Comparison of ENCODE assay signal across 17 cellular contexts in the genomic region with DNA sequence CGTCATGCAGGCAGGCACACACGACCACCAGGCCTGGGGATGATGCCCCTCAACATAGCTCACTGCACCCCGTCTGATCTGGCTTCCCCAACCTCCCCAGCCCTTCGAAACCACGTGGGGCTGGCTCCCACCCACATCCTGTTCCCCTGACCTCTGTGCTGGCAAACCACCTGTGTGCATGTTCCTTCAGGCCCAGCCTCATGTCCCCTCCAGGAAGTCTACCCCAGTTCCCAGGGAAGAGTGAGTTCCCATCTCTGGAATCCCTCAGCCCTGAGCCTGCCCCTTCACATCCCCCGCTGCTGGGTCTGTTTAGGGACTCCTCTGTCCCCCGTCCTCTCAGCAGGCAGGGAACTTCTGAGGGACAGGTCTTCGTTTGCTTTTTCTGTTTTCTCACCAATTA. TPM values are rescaled to one million over a fixed set of nuclear protein-coding genes. Genes with fewer than 3 reads are reported as not detected.
A peak's percentile ranks its signal among the peaks of the same experiment; 100 is the strongest.
DNase-seq lines count a peak whose midpoint lies in the region; ATAC-seq and TF ChIP-seq lines count a peak whose summit lies in the region.
"Had no signal": no experiment of that assay in that cellular context is flagged by ENCODE, and none has a peak within 500 bp of the region (broad histone marks: within the 10 kb centered on the region; RNA-seq: fewer than 3 reads in every experiment).

No MANE protein-coding gene starts in this region.

- TF ChIP-seq POLR2A in transverse colon (IDR thresholded peaks at IDR 0.05): no peak

- H3K4me3 ChIP-seq in urinary bladder (ENCODE audit: low read depth, low read length) (no peak overlapping the region), transverse colon (no peak overlapping the region)
- H3K4me3 ChIP-seq: left lung, pancreas, thoracic aorta had no signal

- no peak for TF ChIP-seq EP300 in transverse colon (IDR thresholded peaks at IDR 0.05; ENCODE audit: low read depth)

- H3K27me3 Mint-ChIP-seq in stimulated activated naive CD8-positive, alpha-beta T cell treated with anti-CD3 and anti-CD28 coated beads, Interleukin-15, Interleukin-2, amounts not matched to agents 100 ng/mL and 50 ng/mL, for 24 hours: peaks cover 9% of the 10 kb centered on the region
- H3K27me3 Mint-ChIP-seq in T-helper 2 cell treated with Interferon-gamma antibody and Interleukin-4, amounts not matched to agents 5 μg/mL and 100 μg/mL, for 36 hours (ENCODE audit: low read depth): no peaks in the 10 kb centered on the region
- peaks cover 10 to 15% of the 10 kb centered on the region in 2 donors for H3K27me3 Mint-ChIP-seq in effector memory CD8-positive, alpha-beta T cell

- no peak overlapping the region for H3K4me3 Mint-ChIP-seq in stimulated activated naive CD8-positive, alpha-beta T cell treated with anti-CD3 and anti-CD28 coated beads, Interleukin-15, Interleukin-2, amounts not matched to agents 100 ng/mL and 50 ng/mL, for 24 hours
- H3K4me3 Mint-ChIP-seq in T-helper 2 cell treated with Interferon-gamma antibody and Interleukin-4, amounts not matched to agents 5 μg/mL and 100 μg/mL, for 36 hours: peak overlapping the region; percentile 7
- peak overlapping the region; percentile 57 to 64 for H3K4me3 Mint-ChIP-seq in effector memory CD8-positive, alpha-beta T cell
- H3K4me3 Mint-ChIP-seq: HFFc6 had no signal

- no peaks in the 10 kb centered on the region for H3K9me3 ChIP-seq in transverse colon
- H3K9me3 ChIP-seq: left lung, pancreas, thoracic aorta had no signal

- WGBS in urinary bladder: 71% methylated on average over 8 of the region's 8 CpGs
- 69% methylated on average over 8 of the region's 8 CpGs; no CpG with 5 or more reads in 1 of the 2 donors for WGBS in transverse colon (ENCODE audit: low coverage in 1 of 2), 2 donors

- H3K4me1 Mint-ChIP-seq in stimulated activated naive CD8-positive, alpha-beta T cell treated with anti-CD3 and anti-CD28 coated beads, Interleukin-15, Interleukin-2, amounts not matched to agents 100 ng/mL and 50 ng/mL, for 24 hours (ENCODE audit: low read depth): peaks cover 8% of the 10 kb centered on the region
- H3K4me1 Mint-ChIP-seq in T-helper 2 cell treated with Interferon-gamma antibody and Interleukin-4, amounts not matched to agents 5 μg/mL and 100 μg/mL, for 36 hours (ENCODE audit: low read depth): peaks cover 8% of the 10 kb centered on the region
- peaks cover 12 to 13% of the 10 kb centered on the region in 2 donors for H3K4me1 Mint-ChIP-seq in effector memory CD8-positive, alpha-beta T cell (ENCODE audit: low read depth in 2 of 2)

- ATAC-seq in stimulated activated naive CD8-positive, alpha-beta T cell treated with anti-CD3 and anti-CD28 coated beads, Interleukin-15, Interleukin-2, amounts not matched to agents 100 U/mL and 50 U/mL, for 24 hours: no peak
- peak; percentile 84 for ATAC-seq in effector memory CD8-positive, alpha-beta T cell (replicated peaks)
- ATAC-seq in GM18868 (IDR thresholded peaks at IDR 0.05; ENCODE audit: unreplicated experiment): no peak
- ATAC-seq: left lung had no signal

- in situ Hi-C loops in transverse colon (cut with MboI; ENCODE audit: low pct_ligation_motif_present in 1 of 4, low pct_unique_long_range_greater_than_20kb in 1 of 4, low sequenced_read_pairs in 3 of 4): no loop called here

- H3K4me1 ChIP-seq in urinary bladder (ENCODE audit: insufficient read depth): no peaks in the 10 kb centered on the region
- H3K4me1 ChIP-seq in transverse colon: no peaks in the 10 kb centered on the region
- H3K4me1 ChIP-seq: left lung, pancreas had no signal

- intact Hi-C loops in transverse colon (cut with DNase I; ENCODE audit: low total_unique reads): loop anchor here (10.0 kb wide), 1 partner anchor 50 kb away; no protein-coding TSS in a partner anchor

- no peaks in the 10 kb centered on the region for H3K9me3 Mint-ChIP-seq in stimulated activated naive CD8-positive, alpha-beta T cell treated with anti-CD3 and anti-CD28 coated beads, Interleukin-15, Interleukin-2, amounts not matched to agents 100 ng/mL and 50 ng/mL, for 24 hours
- no peaks in the 10 kb centered on the region for H3K9me3 Mint-ChIP-seq in T-helper 2 cell treated with Interferon-gamma antibody and Interleukin-4, amounts not matched to agents 5 μg/mL and 100 μg/mL, for 36 hours
- no peaks in the 10 kb centered on the region for H3K9me3 Mint-ChIP-seq in effector memory CD8-positive, alpha-beta T cell
- H3K9me3 Mint-ChIP-seq: HFFc6 had no signal

- peak overlapping the region; percentile 58 for H3K27ac Mint-ChIP-seq in stimulated activated naive CD8-positive, alpha-beta T cell treated with anti-CD3 and anti-CD28 coated beads, Interleukin-15, Interleukin-2, amounts not matched to agents 100 ng/mL and 50 ng/mL, for 24 hours
- H3K27ac Mint-ChIP-seq in T-helper 2 cell treated with Interferon-gamma antibody and Interleukin-4, amounts not matched to agents 5 μg/mL and 100 μg/mL, for 36 hours: peak overlapping the region; percentile 15
- H3K27ac Mint-ChIP-seq in effector memory CD8-positive, alpha-beta T cell: peak overlapping the region; percentile 79 to 86
- H3K27ac Mint-ChIP-seq: HFFc6 had no signal

- H3K36me3 ChIP-seq in urinary bladder (ENCODE audit: insufficient read depth) (no peaks in the 10 kb centered on the region), transverse colon (no peaks in the 10 kb centered on the region)
- H3K36me3 ChIP-seq: left lung, pancreas, thoracic aorta had no signal

- H3K27me3 ChIP-seq in transverse colon: no peaks in the 10 kb centered on the region
- H3K27me3 ChIP-seq: pancreas had no signal

- H3K27ac ChIP-seq in urinary bladder (ENCODE audit: low read depth) (peak overlapping the region; percentile 4), transverse colon (no peak overlapping the region)
- H3K27ac ChIP-seq: left lung, pancreas, thoracic aorta had no signal

- no peak for TF ChIP-seq CTCF in transverse colon (IDR thresholded peaks at IDR 0.05)

- no peaks in the 10 kb centered on the region for H3K36me3 Mint-ChIP-seq in stimulated activated naive CD8-positive, alpha-beta T cell treated with anti-CD3 and anti-CD28 coated beads, Interleukin-15, Interleukin-2, amounts not matched to agents 100 ng/mL and 50 ng/mL, for 24 hours (ENCODE audit: low read depth)
- H3K36me3 Mint-ChIP-seq in T-helper 2 cell treated with Interferon-gamma antibody and Interleukin-4, amounts not matched to agents 5 μg/mL and 100 μg/mL, for 36 hours (ENCODE audit: low read depth): no peaks in the 10 kb centered on the region
- H3K36me3 Mint-ChIP-seq in effector memory CD8-positive, alpha-beta T cell (ENCODE audit: insufficient read depth): no peaks in the 10 kb centered on the region

- DNase-seq in stimulated activated naive CD8-positive, alpha-beta T cell treated with anti-CD3 and anti-CD28 coated beads, Interleukin-15, Interleukin-2, amounts not matched to agents 100 U/mL and 50 U/mL, for 24 hours: no peak
- DNase-seq in T-helper 2 cell treated with Interferon-gamma antibody and Interleukin-4, amounts not matched to agents 5 μg/mL and 100 μg/mL, for 36 hours (ENCODE audit: low spot score): no peak
- no peak for DNase-seq in effector memory CD8-positive, alpha-beta T cell
- no peak for DNase-seq in transverse colon
- no peak for DNase-seq in SKM-1 (lab: John Stamatoyannopoulos, UW; ENCODE audit: unreplicated experiment)
- DNase-seq: foreskin melanocyte; HFFc6; NCI-H2029; NCI-H510A treated with DMSO at 0.1 percent for 48 hours; stimulated activated CD4-positive, alpha-beta T cell treated with anti-CD3 and anti-CD28 coated beads, Interleukin-2, amount 100 ng/mL, for 48 hours had no signal

RNA-seq across cellular contexts. Expression of gene SLC7A4, which starts 7.1 kb away (rescaled TPM):
- total RNA-seq in urinary bladder (0.42 TPM), transverse colon (1 to 10 TPM in 1 of 4 donors, under 1 TPM in 1, not detected in 2; 0.64 to 4.1 TPM)
- 1.2 TPM for polyA plus RNA-seq in urinary bladder

RNA-seq across cellular contexts. Expression of gene P2RX6, which starts 10.3 kb away (rescaled TPM):
- 0.74 TPM for total RNA-seq in urinary bladder
- polyA plus RNA-seq in urinary bladder: 0.96 TPM
- 1 to 10 TPM in 1 of 4 donors, under 1 TPM in 2, not detected in 1; 0.40 to 1.7 (median 0.82) TPM for total RNA-seq in transverse colon

RNA-seq across cellular contexts. Expression of gene LRRC74B, which starts 20.5 kb away (rescaled TPM):
- total RNA-seq in urinary bladder: not detected
- polyA plus RNA-seq in urinary bladder: not detected
- total RNA-seq in transverse colon: not detected
- total RNA-seq: HFFc6, pancreas, thoracic aorta had no signal
- polyA plus RNA-seq: adipose tissue had no signal

RNA-seq across cellular contexts. Expression of gene THAP7, which starts 23.3 kb away (rescaled TPM):
- total RNA-seq in urinary bladder (17.3 TPM), transverse colon (10 to 100 TPM; 27.0 to 51.5 (median 32.7) TPM)
- 55.0 TPM for polyA plus RNA-seq in urinary bladder

RNA-seq across cellular contexts. Expression of gene LZTR1, which starts 43.2 kb away (rescaled TPM):
- total RNA-seq in urinary bladder: 42.8 TPM
- 48.1 TPM for polyA plus RNA-seq in urinary bladder
- 10 to 100 TPM; 40.2 to 90.5 (median 59.3) TPM for total RNA-seq in transverse colon

Comparison
In these comparisons a context has a peak if more than half of its experiments do, and no peak if none do; other contexts are left out.
1. H3K27ac Mint-ChIP-seq: peak in every context shown above with its lines; median percentile 82 in effector memory CD8-positive, alpha-beta T cell; 58 in stimulated activated naive CD8-positive, alpha-beta T cell treated with anti-CD3 and anti-CD28 coated beads, Interleukin-15, Interleukin-2, amounts not matched to agents 100 ng/mL and 50 ng/mL, for 24 hours; 15 in T-helper 2 cell treated with Interferon-gamma antibody and Interleukin-4, amounts not matched to agents 5 μg/mL and 100 μg/mL, for 36 hours.